2 cellular contexts compared by ENCODE assay signal in the genomic region with DNA sequence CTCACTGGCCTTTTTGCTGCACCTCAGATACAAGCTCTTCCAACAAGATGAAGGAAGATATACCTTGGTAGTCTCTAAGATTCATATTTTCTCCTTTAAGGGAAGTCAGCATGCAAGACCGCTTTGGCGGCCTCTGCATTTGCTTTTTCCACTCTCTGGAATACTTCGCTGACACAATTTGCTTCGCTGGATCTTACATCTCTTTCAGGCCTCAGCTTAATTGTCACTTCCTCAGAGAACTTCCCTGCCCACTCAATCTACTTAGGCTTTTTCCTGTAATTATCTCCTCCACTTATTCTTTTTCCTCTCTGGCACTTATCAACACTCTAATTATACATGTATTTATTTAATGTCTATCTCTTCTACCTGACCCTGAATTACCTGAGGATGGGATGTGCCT.
A peak's percentile ranks its signal among the peaks of the same experiment; 100 is the strongest.
TF ChIP-seq lines count a peak whose summit lies in the region.

No MANE protein-coding gene starts in this region.

TF ChIP-seq in GM23338, 12 proteins besides CTCF, POLR2A, EP300 and RAD21 (continued from another document):
- TF ChIP-seq JUNB (IDR thresholded peaks at IDR 0.05; ENCODE audit: unreplicated experiment) (no peak), STAT1 (IDR thresholded peaks at IDR 0.05; ENCODE audit: unreplicated experiment) (no peak), EZH2phosphoT487 (IDR thresholded peaks at IDR 0.05; ENCODE audit: unreplicated experiment) (no peak), REST (IDR thresholded peaks at IDR 0.05; ENCODE audit: unreplicated experiment) (no peak), POLR2AphosphoS5 (IDR thresholded peaks at IDR 0.05; ENCODE audit: low read depth) (no peak), CREB1 (CRISPR knock-in tag; IDR thresholded peaks at IDR 0.05; ENCODE audit: low read depth) (no peak), ZNF114 (CRISPR knock-in tag; IDR thresholded peaks at IDR 0.05) (no peak), ZNF462 (CRISPR knock-in tag; IDR thresholded peaks at IDR 0.05) (no peak)
- TF ChIP-seq, protein P1, sequence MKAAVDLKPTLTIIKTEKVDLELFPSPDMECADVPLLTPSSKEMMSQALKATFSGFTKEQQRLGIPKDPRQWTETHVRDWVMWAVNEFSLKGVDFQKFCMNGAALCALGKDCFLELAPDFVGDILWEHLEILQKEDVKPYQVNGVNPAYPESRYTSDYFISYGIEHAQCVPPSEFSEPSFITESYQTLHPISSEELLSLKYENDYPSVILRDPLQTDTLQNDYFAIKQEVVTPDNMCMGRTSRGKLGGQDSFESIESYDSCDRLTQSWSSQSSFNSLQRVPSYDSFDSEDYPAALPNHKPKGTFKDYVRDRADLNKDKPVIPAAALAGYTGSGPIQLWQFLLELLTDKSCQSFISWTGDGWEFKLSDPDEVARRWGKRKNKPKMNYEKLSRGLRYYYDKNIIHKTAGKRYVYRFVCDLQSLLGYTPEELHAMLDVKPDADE (IDR thresholded peaks at IDR 0.05): no peak
TF ChIP-seq in GM23338: peak in this region for 0.

TF ChIP-seq in neural cell, 6 proteins besides CTCF, POLR2A, EP300 and RAD21 (continued from another document):
- TF ChIP-seq EZH2 (IDR thresholded peaks at IDR 0.05; ENCODE audit: borderline replicate concordance, insufficient read depth, low read length, poor library complexity, severe bottlenecking) (no peak), POLR2AphosphoS5 (IDR thresholded peaks at IDR 0.05) (no peak), TAF1 (IDR thresholded peaks at IDR 0.05; ENCODE audit: low read depth) (no peak), REST (IDR thresholded peaks at IDR 0.05; ENCODE audit: borderline replicate concordance) (peak; percentile 55)
